ENCODE assay signal across 8 cellular contexts in genomic region chr1:44631647-44632510, GRCh38. TPM values are rescaled to one million over a fixed set of nuclear protein-coding genes. Genes with fewer than 3 reads are reported as not detected.
DNase-seq lines count a peak whose midpoint lies in the region; ATAC-seq and TF ChIP-seq lines count a peak whose summit lies in the region.

No MANE protein-coding gene starts in this region.

- WGBS in aorta, 2 donors = 1% methylated on average over 76 to 86 of the region's 86 CpGs

- ATAC-seq in HG02759 (IDR thresholded peaks at IDR 0.05; ENCODE audit: unreplicated experiment) = peak; percentile 84
- ATAC-seq in aorta (ENCODE audit: low FRiP score) = peak; percentile 86

- no peaks in the 10 kb centered on the region for H3K9me3 ChIP-seq in ascending aorta
- H3K9me3 ChIP-seq in aorta (ENCODE audit: control insufficient read depth, low read length) = no peaks in the 10 kb centered on the region

- H3K9me3 Mint-ChIP-seq in T-helper 2 cell treated with Interferon-gamma antibody and Interleukin-4, amounts not matched to agents 5 μg/mL and 100 μg/mL, for 36 hours = peaks cover 8% of the 10 kb centered on the region

- peak overlapping the region; percentile 73 for H3K4me3 ChIP-seq in GM12875 (ENCODE audit: low read depth, low read length)
- H3K4me3 ChIP-seq in ascending aorta = peak overlapping the region; percentile 84 to 96
- H3K4me3 ChIP-seq in aorta (ENCODE audit: low read length in 2 of 2) = peak overlapping the region; percentile 61 to 80

- H3K27me3 Mint-ChIP-seq in T-helper 2 cell treated with Interferon-gamma antibody and Interleukin-4, amounts not matched to agents 5 μg/mL and 100 μg/mL, for 36 hours (ENCODE audit: low read depth) = no peaks in the 10 kb centered on the region

- peak overlapping the region; percentile 98 for H3K27ac Mint-ChIP-seq in T-helper 2 cell treated with Interferon-gamma antibody and Interleukin-4, amounts not matched to agents 5 μg/mL and 100 μg/mL, for 36 hours

- H3K27ac ChIP-seq in ascending aorta (peak overlapping the region; percentile 95 to 97), aorta (ENCODE audit: low read depth in 1 of 2, low read length in 2 of 2) (peak overlapping the region; percentile 5 to 88)

- H3K27me3 ChIP-seq in ascending aorta (no peaks in the 10 kb centered on the region), aorta (ENCODE audit: control insufficient read depth in 1 of 2, insufficient read depth in 2 of 2, low read length in 1 of 2) (no peaks in the 10 kb centered on the region)

- peaks cover 12 to 13% of the 10 kb centered on the region in 2 donors for H3K4me1 ChIP-seq in ascending aorta
- no peaks in the 10 kb centered on the region for H3K4me1 ChIP-seq in aorta (ENCODE audit: control insufficient read depth in 1 of 2, insufficient read depth in 2 of 2, low read length in 2 of 2)

- peak overlapping the region; percentile 90 for H3K4me3 Mint-ChIP-seq in T-helper 2 cell treated with Interferon-gamma antibody and Interleukin-4, amounts not matched to agents 5 μg/mL and 100 μg/mL, for 36 hours

- peaks cover 29% of the 10 kb centered on the region for H3K36me3 Mint-ChIP-seq in T-helper 2 cell treated with Interferon-gamma antibody and Interleukin-4, amounts not matched to agents 5 μg/mL and 100 μg/mL, for 36 hours (ENCODE audit: low read depth)

- DNase-seq in NCI-H146 treated with DMSO at 0.1 percent for 48 hours (lab: John Stamatoyannopoulos, UW; ENCODE audit: unreplicated experiment) = peak; percentile 50
- DNase-seq in T-helper 2 cell treated with Interferon-gamma antibody and Interleukin-4, amounts not matched to agents 5 μg/mL and 100 μg/mL, for 36 hours (ENCODE audit: low spot score) = peak; percentile 91
- DNase-seq in ascending aorta (ENCODE audit: low spot score in 2 of 2) = peak; percentile 62 to 94
- peak; percentile 95 for DNase-seq in hepatic stellate cell (ENCODE audit: low spot score)
- DNase-seq in retina = peak; percentile 91
- peak; percentile 94 to 96 for DNase-seq in aorta

- H3K4me1 Mint-ChIP-seq in T-helper 2 cell treated with Interferon-gamma antibody and Interleukin-4, amounts not matched to agents 5 μg/mL and 100 μg/mL, for 36 hours (ENCODE audit: low read depth) = peaks cover 30% of the 10 kb centered on the region

- H3K36me3 ChIP-seq in ascending aorta (peaks cover 26 to 30% of the 10 kb centered on the region in 2 donors), aorta (ENCODE audit: control insufficient read depth in 1 of 2, insufficient read depth in 2 of 2, low read length in 1 of 2) (peaks cover 0 to 2% of the 10 kb centered on the region in 2 donors)

- intact Hi-C loops in ascending aorta (cut with DNase I) = loop anchor here (1.0 to 5.0 kb wide), 2 partner anchors 13 to 670 kb away; no protein-coding TSS in a partner anchor
- intact Hi-C loops in aorta (cut with DNase I) = no loop called here

- TF ChIP-seq CTCF in GM12875 (IDR thresholded peaks at IDR 0.05; ENCODE audit: borderline replicate concordance, insufficient read depth, low read depth, low read length) (no peak), ascending aorta (IDR thresholded peaks at IDR 0.05) (peak in 1 of 3 experiments; percentile 14)

RNA-seq across cellular contexts. Expression of gene TMEM53, which starts 42.4 kb away (rescaled TPM):
- total RNA-seq in ascending aorta = 9.2 TPM
- 1 to 10 TPM; 5.4 to 6.6 TPM for total RNA-seq in aorta
- 1 to 10 TPM; 8.4 to 9.9 TPM for polyA plus RNA-seq in aorta

RNA-seq across cellular contexts. Expression of gene ARMH1, which starts 42.6 kb away (rescaled TPM):
- total RNA-seq in ascending aorta = not detected
- total RNA-seq in aorta = 1 to 10 TPM; 1.5 to 6.7 TPM
- polyA plus RNA-seq in aorta = 1 to 10 TPM in 1 of 2 donors, under 1 TPM in 1; 0.63 to 2.0 TPM

Comparison
In these comparisons a context has a peak if more than half of its experiments do, and no peak if none do; other contexts are left out.
1. Peak in every context shown above with its lines: DNase-seq, ATAC-seq, H3K4me3 ChIP-seq and H3K27ac ChIP-seq.